In the genomic region with DNA sequence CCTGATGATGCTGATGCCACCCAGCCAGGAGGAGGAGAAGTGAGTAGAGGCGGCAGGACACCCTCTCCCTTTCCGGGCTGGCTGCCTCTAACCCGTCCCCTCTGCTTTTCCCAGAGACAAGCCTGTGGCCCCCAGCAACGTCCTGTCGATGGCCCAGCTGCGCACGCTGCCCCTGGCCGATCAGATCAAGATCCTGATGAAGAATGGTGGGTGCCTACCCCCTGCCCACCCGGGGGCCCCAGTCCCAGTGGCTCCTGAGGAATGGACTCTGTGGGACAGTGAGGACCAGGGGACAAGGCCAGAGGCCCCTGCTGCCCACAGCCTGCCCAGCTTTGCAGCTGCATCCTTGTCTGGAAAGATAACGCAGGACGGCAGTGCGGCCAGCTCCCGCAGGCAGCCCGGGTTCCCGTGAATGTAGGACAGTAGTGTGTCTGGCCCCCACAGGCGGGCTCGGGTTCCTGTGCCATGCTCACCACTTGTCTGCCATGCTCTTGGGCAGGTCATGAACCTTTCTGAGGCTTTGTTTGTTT, we compare ENCODE assay signal across 23 cellular contexts. TPM values are rescaled to one million over a fixed set of nuclear protein-coding genes. Genes with fewer than 3 reads are reported as not detected.
DNase-seq lines count a peak whose midpoint lies in the region; ATAC-seq, FAIRE-seq and TF ChIP-seq lines count a peak whose summit lies in the region.
"Had no signal": no experiment of that assay in that cellular context is flagged by ENCODE, and none has a peak within 500 bp of the region (broad histone marks: within the 10 kb centered on the region; RNA-seq: fewer than 3 reads in every experiment).

No MANE protein-coding gene starts in this region.

- H3K4me1 ChIP-seq in K562 (replicated peaks in 1 of 2; ENCODE audit: control insufficient read depth in 2 of 2, insufficient read depth in 2 of 2, low read length in 2 of 2): peaks cover 0 to 12% of the 10 kb centered on the region in 2 experiments; a peak in 4 of 5 replicates
- H3K4me1 ChIP-seq in testis: no peaks in the 10 kb centered on the region

- no peak overlapping the region for H2AFZ ChIP-seq in K562 (ENCODE audit: low read depth, low read length)

- no peak for ATAC-seq in activated naive CD4-positive, alpha-beta T cell treated with anti-CD3 and anti-CD28 coated beads, Interleukin-2, amount 50 U/mL, for 72 hours
- ATAC-seq in K562 (no peak), left lobe of liver (peak; percentile 43)
- ATAC-seq: body of pancreas had no signal

- peaks cover 12% of the 10 kb centered on the region for H3K79me2 ChIP-seq in K562 (ENCODE audit: control insufficient read depth, insufficient read depth, low read length)

- no TSS peak for BruUV-seq in K562 (replicated peaks; lab: Mats Ljungman, UMichigan)

- POLR2A ChIA-PET in K562 (lab: Yijun Ruan, JAX): interaction anchor here (0.6 to 0.9 kb wide), 2 partner anchors 13 to 1940 kb away, joined by 3 to 4 read pairs; no protein-coding TSS in a partner anchor

- in situ Hi-C loops in K562 (cut with MboI): loop anchor here (10.0 kb wide), 1 partner anchor 1162 kb away; a partner anchor contains a TSS

- CTCF ChIA-PET in K562 (lab: Yijun Ruan, JAX; ENCODE audit: low intra/inter-chr PET ratio): no interaction called here

- H3K9me1 ChIP-seq in K562 (ENCODE audit: control insufficient read depth, insufficient read depth, low read length): no peaks in the 10 kb centered on the region

- TF ChIP-seq POLR2A in K562 (conservative IDR thresholded peaks at IDR 0.05): no peak
- no peak for TF ChIP-seq POLR2A in testis (IDR thresholded peaks at IDR 0.05)

- H3K36me3 ChIP-seq in K562 (ENCODE audit: control insufficient read depth, insufficient read depth, low read length): peaks cover 95% of the 10 kb centered on the region
- H3K36me3 ChIP-seq in testis (ENCODE audit: low read depth, missing control alignments): no peaks in the 10 kb centered on the region

- FAIRE-seq in K562 (lab: Jason Lieb, UNC): no peak
- FAIRE-seq: D721Med, GM12891, islet of Langerhans had no signal

- TF ChIP-seq EP300 in K562 (IDR thresholded peaks at IDR 0.05; ENCODE audit: low read length): no peak

- no peak for DNase-seq in activated naive CD4-positive, alpha-beta T cell treated with anti-CD3 and anti-CD28 coated beads, Interleukin-2, amount 50 U/mL, for 72 hours (ENCODE audit: low spot score in 2 of 2)
- no peak for DNase-seq in activated naive CD4-positive, alpha-beta T cell (lab: John Stamatoyannopoulos, UW)
- DNase-seq in K562 (ENCODE audit: extremely low read depth in 1 of 4, low spot score in 3 of 4): no peak
- peak; percentile 36 for DNase-seq in left lobe of liver (ENCODE audit: low spot score)
- DNase-seq in testis: peak; percentile 13
- no peak for DNase-seq in NCI-H526 treated with DMSO at 0.1 percent for 48 hours (lab: John Stamatoyannopoulos, UW)
- DNase-seq in nucleus accumbens (lab: John Stamatoyannopoulos, UW): no peak
- DNase-seq: activated CD4-positive, alpha-beta T cell treated with anti-CD3 and anti-CD28 coated beads for 1 hour; glutamatergic neuron; natural killer cell; NCI-H1092 treated with DMSO at 0.1 percent for 48 hours; NCI-H187; NCI-H226; NCI-H774; SK-N-SH; spleen; stimulated activated CD4-positive, alpha-beta T cell treated with anti-CD3 and anti-CD28 coated beads, Interleukin-2, amount 100 ng/mL, for 48 hours had no signal

- H3K9me3 Mint-ChIP-seq in activated naive CD4-positive, alpha-beta T cell treated with anti-CD3 and anti-CD28 coated beads, Interleukin-2, amount 50 U/mL, for 72 hours: no peaks in the 10 kb centered on the region
- H3K9me3 Mint-ChIP-seq: natural killer cell had no signal

- H3K9ac ChIP-seq in K562 (ENCODE audit: insufficient read depth in 1 of 2, low read depth in 2 of 2, low read length in 2 of 2): no peak overlapping the region
- H3K9ac ChIP-seq: SK-N-SH had no signal

- no peak overlapping the region for H3K4me3 ChIP-seq in K562
- H3K4me3 ChIP-seq in testis: no peak overlapping the region
- H3K4me3 ChIP-seq: adrenal gland, body of pancreas, spleen had no signal

- no peak overlapping the region for H3K27ac ChIP-seq in K562 (ENCODE audit: extremely low read depth, low read depth, low read length)
- no peak overlapping the region for H3K27ac ChIP-seq in testis
- H3K27ac ChIP-seq: body of pancreas, C4-2B, spleen had no signal

- H4K20me1 ChIP-seq in K562 (replicated peaks; ENCODE audit: control insufficient read depth, insufficient read depth, low read length): peaks cover 22% of the 10 kb centered on the region

- intact Hi-C loops in K562 (cut with micrococcal nuclease) (no loop called here), testis (cut with DNase I; ENCODE audit: low total_unique reads) (no loop called here)

- WGBS in K562 (ENCODE audit: insufficient coverage, low coverage, missing lambda C conversion rate): 92% methylated on average over 11 of the region's 17 CpGs
- 80 to 87% methylated on average over 8 to 17 of the region's 17 CpGs for WGBS in testis, 2 donors

- no peak for TF ChIP-seq RAD21 in K562 (CRISPR knock-in tag; conservative IDR thresholded peaks at IDR 0.05 in 1 of 2, IDR thresholded peaks at IDR 0.05 in 1 of 2)

- H3K9me3 ChIP-seq in K562 (replicated peaks; ENCODE audit: control insufficient read depth, insufficient read depth, low read depth, low read length): no peaks in the 10 kb centered on the region
- no peaks in the 10 kb centered on the region for H3K9me3 ChIP-seq in testis
- H3K9me3 ChIP-seq: adrenal gland, body of pancreas, SK-N-SH, spleen had no signal

- H3K27me3 ChIP-seq in K562 (ENCODE audit: control insufficient read depth in 2 of 2, insufficient read depth in 2 of 2, low read length in 2 of 2) (no peaks in the 10 kb centered on the region), testis (no peaks in the 10 kb centered on the region)
- H3K27me3 ChIP-seq: adrenal gland, body of pancreas, spleen had no signal

- no peak overlapping the region for H3K4me2 ChIP-seq in K562 (ENCODE audit: insufficient read depth, low read length)
- H3K4me2 ChIP-seq: SK-N-SH had no signal

- H3K36me3 Mint-ChIP-seq in activated naive CD4-positive, alpha-beta T cell treated with anti-CD3 and anti-CD28 coated beads, Interleukin-2, amount 50 U/mL, for 72 hours: no peaks in the 10 kb centered on the region

- peak overlapping the region; percentile 47 to 69 for H3K27ac Mint-ChIP-seq in activated naive CD4-positive, alpha-beta T cell treated with anti-CD3 and anti-CD28 coated beads, Interleukin-2, amount 50 U/mL, for 72 hours

- TF ChIP-seq CTCF in K562 (IDR thresholded peaks at IDR 0.05 in 2 of 3, conservative IDR thresholded peaks at IDR 0.05 in 1 of 3; ENCODE audit: insufficient read depth in 2 of 3, low read depth in 1 of 3, low read length in 3 of 3) (no peak), testis (IDR thresholded peaks at IDR 0.05) (no peak)

TF ChIP-seq in K562, 482 proteins besides CTCF, POLR2A, EP300 and RAD21:
- no peak for TF ChIP-seq NFRKB (IDR thresholded peaks at IDR 0.05; ENCODE audit: low read depth)
- TF ChIP-seq POLR2G (IDR thresholded peaks at IDR 0.05; ENCODE audit: low read depth, low read length): peak; percentile 26; the same call in 1 of the 2 replicates

RNA-seq across cellular contexts. Expression of a gene that starts 19.9 kb away (rescaled TPM):
- 10 to 100 TPM; 50.3 to 75.4 TPM for total RNA-seq in activated naive CD4-positive, alpha-beta T cell treated with anti-CD3 and anti-CD28 coated beads, Interleukin-2, amount 50 U/mL, for 72 hours
- total RNA-seq in K562 (2011; cell fraction: chromatin; rRNA removed; ENCODE audit: low replicate concordance): 337 and 699 TPM in 2 replicates
- total RNA-seq in K562 (2011; cell fraction: nucleolus; rRNA removed): 179 and 196 TPM in 2 replicates
- total RNA-seq in K562 (2011; cell fraction: nucleoplasm; rRNA removed): 243 and 244 TPM in 2 replicates
- total RNA-seq in K562 (2014; rRNA removed) (78.2 and 82.6 TPM in 2 replicates), K562 (2014; rRNA removed; fragmentation: Illumina TruSeq; extraction: Trizol) (67.6 and 81.1 TPM in 2 replicates), K562 (2015; rRNA removed; fragmentation: Illumina TruSeq; extraction: Trizol) (73.9 and 83.8 TPM in 2 replicates), K562 (2021) (101 and 113 TPM in 2 replicates), left lobe of liver (26.1 TPM), testis (10 to 100 TPM; 61.7 to 76.2 TPM)
- polyA plus RNA-seq in K562 (2011; rRNA removed) (151 and 192 TPM in 2 replicates), K562 (2014; fragmentation: Illumina TruSeq; extraction: Trizol) (128 and 149 TPM in 2 replicates), K562 (2014; fragmentation: Nextera tagmentation; extraction: Ambion mirVana) (10 to 100 TPM; 17.7 to 25.3 TPM), K562 (2014; rRNA removed) (77.3 and 95.9 TPM in 2 replicates), testis (ENCODE audit: insufficient read depth, low read depth, low replicate concordance) (59.4 TPM)
- polyA plus RNA-seq in K562 (2011; cell fraction: cytosol; rRNA removed): 128 and 145 TPM in 2 replicates
- 458 and 560 TPM in 2 replicates for polyA plus RNA-seq in K562 (2011; cell fraction: nucleus; rRNA removed)
- 62.8 and 102 TPM in 2 replicates for polyA plus RNA-seq in K562 (2012)
- 241 and 345 TPM in 2 replicates for polyA minus RNA-seq in K562 (2011; rRNA and poly(A)+ RNA removed)
- 104 and 113 TPM in 2 replicates for polyA minus RNA-seq in K562 (2011; cell fraction: cytosol; rRNA and poly(A)+ RNA removed)
- 100 and 315 TPM in 2 replicates for polyA minus RNA-seq in K562 (2011; cell fraction: nucleus; rRNA and poly(A)+ RNA removed)

RNA-seq across cellular contexts. Expression of a gene that starts 57.4 kb away (rescaled TPM):
- 10 to 100 TPM; 26.8 to 44.4 TPM for total RNA-seq in activated naive CD4-positive, alpha-beta T cell treated with anti-CD3 and anti-CD28 coated beads, Interleukin-2, amount 50 U/mL, for 72 hours
- 15.8 and 27.5 TPM in 2 replicates for total RNA-seq in K562 (2011; cell fraction: chromatin; rRNA removed; ENCODE audit: low replicate concordance)
- total RNA-seq in K562 (2011; cell fraction: nucleolus; rRNA removed): 14.7 and 18.3 TPM in 2 replicates
- total RNA-seq in K562 (2011; cell fraction: nucleoplasm; rRNA removed): 14.1 and 15.6 TPM in 2 replicates
- 18.9 and 20.5 TPM in 2 replicates for total RNA-seq in K562 (2014; rRNA removed)
- total RNA-seq in K562 (2014; rRNA removed; fragmentation: Illumina TruSeq; extraction: Trizol): 19.9 and 20.1 TPM in 2 replicates
- 18.6 and 21.9 TPM in 2 replicates for total RNA-seq in K562 (2015; rRNA removed; fragmentation: Illumina TruSeq; extraction: Trizol)
- 22.1 and 23.1 TPM in 2 replicates for total RNA-seq in K562 (2021)
- 25.6 and 30.3 TPM in 2 replicates for polyA plus RNA-seq in K562 (2011; rRNA removed)
- 12.0 and 18.5 TPM in 2 replicates for polyA plus RNA-seq in K562 (2011; cell fraction: cytosol; rRNA removed)
- 8.0 and 10.4 TPM in 2 replicates for polyA plus RNA-seq in K562 (2011; cell fraction: nucleus; rRNA removed)
- 14.9 and 15.5 TPM in 2 replicates for polyA plus RNA-seq in K562 (2012)
- polyA plus RNA-seq in K562 (2014; fragmentation: Illumina TruSeq; extraction: Trizol): 26.3 and 27.9 TPM in 2 replicates
- 1 to 10 TPM; 4.6 to 5.3 TPM for polyA plus RNA-seq in K562 (2014; fragmentation: Nextera tagmentation; extraction: Ambion mirVana)
- polyA plus RNA-seq in K562 (2014; rRNA removed): 21.7 and 23.0 TPM in 2 replicates
- polyA minus RNA-seq in K562 (2011; rRNA and poly(A)+ RNA removed): 37.9 and 40.4 TPM in 2 replicates
- polyA minus RNA-seq in K562 (2011; cell fraction: cytosol; rRNA and poly(A)+ RNA removed): 17.8 and 20.6 TPM in 2 replicates
- 9.7 and 11.4 TPM in 2 replicates for polyA minus RNA-seq in K562 (2011; cell fraction: nucleus; rRNA and poly(A)+ RNA removed)
- total RNA-seq in left lobe of liver: 11.0 TPM
- total RNA-seq in testis: 10 to 100 TPM; 56.8 to 63.7 TPM
- 133 TPM for polyA plus RNA-seq in testis (ENCODE audit: insufficient read depth, low read depth, low replicate concordance)

Comparison
In these comparisons a context has a peak if more than half of its experiments do, and no peak if none do; other contexts are left out.
1. DNase-seq: peak in left lobe of liver (single experiment) and testis (single experiment); none in activated naive CD4-positive, alpha-beta T cell treated with anti-CD3 and anti-CD28 coated beads, Interleukin-2, amount 50 U/mL, for 72 hours (0 of 2), activated naive CD4-positive, alpha-beta T cell (0 of 4), K562 (0 of 4), NCI-H526 treated with DMSO at 0.1 percent for 48 hours (single experiment) and nucleus accumbens (0 of 56).